ENCODE assay signal across 23 cellular contexts in the genomic region with DNA sequence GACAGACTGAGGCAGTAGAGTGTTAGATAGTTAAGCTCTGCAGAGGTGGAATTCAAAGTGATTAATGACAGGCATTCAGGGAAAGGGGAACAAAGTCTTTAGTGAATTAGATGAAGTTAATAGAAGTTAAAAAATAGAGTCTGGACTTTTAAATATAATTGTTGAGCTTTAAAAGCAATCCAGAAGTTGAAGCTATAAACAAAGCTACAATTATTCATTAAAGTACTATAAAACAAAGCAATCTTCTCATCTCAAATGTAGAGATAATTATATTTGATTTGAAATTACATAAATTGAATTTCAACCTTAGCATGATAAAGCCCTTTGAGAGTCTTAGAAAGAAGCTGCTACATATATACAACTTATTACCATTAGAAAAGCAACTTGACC.
"Had no signal": no experiment of that assay in that cellular context is flagged by ENCODE, and none has a peak within 500 bp of the region (broad histone marks: within the 10 kb centered on the region; RNA-seq: fewer than 3 reads in every experiment).

No MANE protein-coding gene starts in this region.

- H3K9me3 Mint-ChIP-seq: type B pancreatic cell had no signal

- DNase-seq: effector CD4-positive, alpha-beta T cell; foreskin melanocyte; kidney; left cardiac atrium; left ventricle myocardium inferior; lower lobe of right lung; mesenchymal stem cell; posterior cingulate gyrus; spleen; stimulated activated CD4-positive, alpha-beta T cell treated with anti-CD3 and anti-CD28 coated beads, Interleukin-15, amount 100 ng/mL, for 24 hours; stimulated activated CD4-positive, alpha-beta T cell treated with anti-CD3 and anti-CD28 coated beads, Interleukin-1b, Interleukin-23, amount 100 ng/mL, for 48 hours; stimulated activated CD4-positive, alpha-beta T cell treated with anti-CD3 and anti-CD28 coated beads, Interleukin-4, amount 100 ng/mL, for 24 hours; stimulated activated naive CD4-positive, alpha-beta T cell treated with Interleukin-2 at 50 U/mL for 16 hours; thyroid gland had no signal

- H3K36me3 ChIP-seq: left ventricle myocardium inferior, lower lobe of right lung, spleen, suprapubic skin, thyroid gland had no signal

- H3K36me3 Mint-ChIP-seq: type B pancreatic cell had no signal

- H3K27ac Mint-ChIP-seq: endodermal cell, type B pancreatic cell had no signal

- ATAC-seq: left cardiac atrium, lower lobe of right lung, sciatic nerve had no signal

- H3K4me2 ChIP-seq: hepatocyte had no signal

- H2AFZ ChIP-seq: hepatocyte had no signal

- H3K79me2 ChIP-seq: hepatocyte had no signal

- H3K27ac ChIP-seq: coronary artery, hepatocyte, left ventricle myocardium inferior, lower lobe of right lung, spleen, suprapubic skin, thyroid gland had no signal

- H3K4me1 Mint-ChIP-seq: nephron had no signal

- FAIRE-seq: endothelial cell of umbilical vein, urothelium cell line had no signal

- H3K27me3 ChIP-seq: hepatocyte, spleen, suprapubic skin, thyroid gland had no signal

- H3K4me3 Mint-ChIP-seq: endodermal cell, nephron, type B pancreatic cell had no signal

- H3K4me1 ChIP-seq: left ventricle myocardium inferior, lower lobe of right lung, spleen, suprapubic skin, thyroid gland had no signal

- H3K27me3 Mint-ChIP-seq: type B pancreatic cell had no signal

- H3K9me3 ChIP-seq: lower lobe of right lung, spleen, suprapubic skin, thyroid gland had no signal

- H3K4me3 ChIP-seq: coronary artery, hepatocyte, left ventricle myocardium inferior, lower lobe of right lung, spleen, suprapubic skin, thyroid gland had no signal
